Comparison of ENCODE assay signal across 10 cellular contexts in genomic region chr4:23373269-23373668, GRCh38.
DNase-seq lines count a peak whose midpoint lies in the region; ATAC-seq, FAIRE-seq and TF ChIP-seq lines count a peak whose summit lies in the region.
"Had no signal": no experiment of that assay in that cellular context is flagged by ENCODE, and none has a peak within 500 bp of the region (broad histone marks: within the 10 kb centered on the region; RNA-seq: fewer than 3 reads in every experiment).

No MANE protein-coding gene starts in this region.

- no peak overlapping the region for H2BK20ac ChIP-seq in H9 (ENCODE audit: low read depth, low read length, poor library complexity, severe bottlenecking)

- no peak overlapping the region for H3K27ac Mint-ChIP-seq in H9
- H3K27ac Mint-ChIP-seq: activated naive CD8-positive, alpha-beta T cell treated with anti-CD3 and anti-CD28 coated beads, Interleukin-2, amount 10 ng/mL, durations not matched to agents 7 days and 5 days had no signal

- WGBS in K562 (ENCODE audit: insufficient coverage, low coverage, missing lambda C conversion rate), result 0% methylated on average over 2 of the region's 2 CpGs
- no CpG with 5 or more reads among the region's 2 CpGs for WGBS in H9 (ENCODE audit: extremely low coverage, insufficient read length, low lambda C conversion rate)

- H3K79me1 ChIP-seq in H9 (ENCODE audit: insufficient read depth, low read depth, low read length, poor library complexity, severe bottlenecking), result no peaks in the 10 kb centered on the region

- in situ Hi-C loops in K562 (cut with MboI), result no loop called here

- no peaks in the 10 kb centered on the region; a peak in 1 of 5 replicates for H3K4me1 ChIP-seq in K562 (replicated peaks in 1 of 2; ENCODE audit: control insufficient read depth in 2 of 2, insufficient read depth in 2 of 2, low read length in 2 of 2)
- H3K4me1 ChIP-seq in left lung, result no peaks in the 10 kb centered on the region
- peaks cover 5% of the 10 kb centered on the region; the same call in 1 of the 2 replicates for H3K4me1 ChIP-seq in H9 (ENCODE audit: insufficient read depth, low read length)
- H3K4me1 ChIP-seq: Peyer's patch had no signal

- no peak overlapping the region for H4K8ac ChIP-seq in H9 (replicated peaks; ENCODE audit: insufficient read length, low read depth, low read length)

- H2AK5ac ChIP-seq in H9 (ENCODE audit: insufficient read length, low read length), result no peak overlapping the region

- no TSS peak for BruUV-seq in K562 (replicated peaks; lab: Mats Ljungman, UMichigan)

- H3K23ac ChIP-seq in H9 (ENCODE audit: insufficient read length, low read depth, low read length), result no peak overlapping the region

- no peak overlapping the region for H3K14ac ChIP-seq in H9 (ENCODE audit: insufficient read depth, low read length)

- TF ChIP-seq CTCF in K562 (IDR thresholded peaks at IDR 0.05 in 2 of 3, conservative IDR thresholded peaks at IDR 0.05 in 1 of 3; ENCODE audit: insufficient read depth in 2 of 3, low read depth in 1 of 3, low read length in 3 of 3) (no peak), left lung (IDR thresholded peaks at IDR 0.05) (no peak), H9 (conservative IDR thresholded peaks at IDR 0.05) (no peak)

- no peak overlapping the region for H3K56ac ChIP-seq in H9 (ENCODE audit: insufficient read length, low read depth, low read length)

- H3K27me3 ChIP-seq in K562 (ENCODE audit: control insufficient read depth in 2 of 2, insufficient read depth in 2 of 2, low read length in 2 of 2) (no peaks in the 10 kb centered on the region), left lung (no peaks in the 10 kb centered on the region), H9 (ENCODE audit: insufficient read depth, low read length) (no peaks in the 10 kb centered on the region; the same call in 1 of the 2 replicates)
- H3K27me3 ChIP-seq: Peyer's patch had no signal

- H3K27ac ChIP-seq in K562 (ENCODE audit: extremely low read depth, low read depth, low read length) (no peak overlapping the region), left lung (peak overlapping the region; percentile 67 to 68), H9 (ENCODE audit: insufficient read length, low read depth, low read length) (no peak overlapping the region)
- H3K27ac ChIP-seq: Peyer's patch had no signal

- H3K23me2 ChIP-seq in H9 (ENCODE audit: insufficient read length, low read depth, low read length, poor library complexity, severe bottlenecking), result no peaks in the 10 kb centered on the region

- H2BK15ac ChIP-seq in H9 (ENCODE audit: low read depth, low read length), result no peak overlapping the region

- H3K4me3 Mint-ChIP-seq in H9, result no peak overlapping the region; a peak in 1 of 5 replicates
- H3K4me3 Mint-ChIP-seq: activated naive CD8-positive, alpha-beta T cell treated with anti-CD3 and anti-CD28 coated beads, Interleukin-2, amount 10 ng/mL, durations not matched to agents 7 days and 5 days had no signal

- H3K9me3 Mint-ChIP-seq in H9, result no peaks in the 10 kb centered on the region; a peak in 1 of 5 replicates
- H3K9me3 Mint-ChIP-seq: activated naive CD8-positive, alpha-beta T cell treated with anti-CD3 and anti-CD28 coated beads, Interleukin-2, amount 10 ng/mL, durations not matched to agents 7 days and 5 days had no signal

- intact Hi-C loops in K562 (cut with micrococcal nuclease) (loop anchor here (10.0 kb wide), 1 partner anchor 1042 kb away; no protein-coding TSS in a partner anchor), left lung (cut with DNase I) (no loop called here)

- H2BK5ac ChIP-seq in H9 (ENCODE audit: insufficient read length, low read length), result no peak overlapping the region

- TF ChIP-seq EP300 in K562 (IDR thresholded peaks at IDR 0.05; ENCODE audit: low read length), result no peak

- H3K36me3 ChIP-seq in K562 (ENCODE audit: control insufficient read depth, insufficient read depth, low read length), result no peaks in the 10 kb centered on the region
- H3K36me3 ChIP-seq in left lung, result no peaks in the 10 kb centered on the region
- H3K36me3 ChIP-seq: Peyer's patch had no signal

- CTCF ChIA-PET in K562 (lab: Yijun Ruan, JAX; ENCODE audit: low intra/inter-chr PET ratio), result no interaction called here

- peak in 2 of 3 donors; percentile 1 to 16 for DNase-seq in stimulated activated CD4-positive, alpha-beta T cell treated with anti-CD3 and anti-CD28 coated beads, Interleukin-12 subunit alpha, Interleukin-12 subunit beta, amount 100 ng/mL, for 48 hours (ENCODE audit: low read depth in 2 of 3, low spot score in 1 of 3)
- no peak for DNase-seq in stimulated activated CD4-positive, alpha-beta T cell treated with anti-CD3 and anti-CD28 coated beads, Interleukin-4, amount 100 ng/mL, for 1 hour
- peak; percentile 16 to 44 (median 22) for DNase-seq in K562 (ENCODE audit: extremely low read depth in 1 of 4, low spot score in 3 of 4)
- peak; percentile 45 to 81 for DNase-seq in left lung
- DNase-seq in urothelium cell line (ENCODE audit: low spot score), result peak; percentile 65
- no peak for DNase-seq in T-helper 9 cell
- no peak for DNase-seq in COLO668 (lab: John Stamatoyannopoulos, UW; ENCODE audit: unreplicated experiment)
- DNase-seq in H9, result no peak
- DNase-seq: activated naive CD8-positive, alpha-beta T cell treated with anti-CD3 and anti-CD28 coated beads, Interleukin-2, amount 10 ng/mL, durations not matched to agents 7 days and 5 days had no signal

- H2AFZ ChIP-seq in K562 (ENCODE audit: low read depth, low read length), result no peak overlapping the region
- H2AFZ ChIP-seq in H9 (ENCODE audit: low read length), result no peak overlapping the region

- H3K79me2 ChIP-seq in K562 (ENCODE audit: control insufficient read depth, insufficient read depth, low read length), result no peaks in the 10 kb centered on the region
- H3K79me2 ChIP-seq in H9 (ENCODE audit: insufficient read depth, low read length), result no peaks in the 10 kb centered on the region

- H3K27me3 Mint-ChIP-seq in H9 (ENCODE audit: low read depth), result no peaks in the 10 kb centered on the region; the same call in 1 of the 2 replicates
- H3K27me3 Mint-ChIP-seq: activated naive CD8-positive, alpha-beta T cell treated with anti-CD3 and anti-CD28 coated beads, Interleukin-2, amount 10 ng/mL, durations not matched to agents 7 days and 5 days had no signal

- H3K4me3 ChIP-seq in K562, result no peak overlapping the region
- no peak overlapping the region for H3K4me3 ChIP-seq in left lung
- H3K4me3 ChIP-seq: Peyer's patch had no signal

- no peak overlapping the region for H3K18ac ChIP-seq in H9 (ENCODE audit: insufficient read length, low read depth, low read length)

- H3K9me1 ChIP-seq in K562 (ENCODE audit: control insufficient read depth, insufficient read depth, low read length), result no peaks in the 10 kb centered on the region

- no peak overlapping the region for H3K4me2 ChIP-seq in K562 (ENCODE audit: insufficient read depth, low read length)
- no peak overlapping the region for H3K4me2 ChIP-seq in H9 (ENCODE audit: insufficient read depth, insufficient read length, low read length)

- no peak for FAIRE-seq in K562 (lab: Jason Lieb, UNC)
- no peak for FAIRE-seq in urothelium cell line (lab: Jason Lieb, UNC)

- no peak overlapping the region for H2BK12ac ChIP-seq in H9 (ENCODE audit: insufficient read length, low read depth, low read length)

- TF ChIP-seq RAD21 in K562 (CRISPR knock-in tag; conservative IDR thresholded peaks at IDR 0.05 in 1 of 2, IDR thresholded peaks at IDR 0.05 in 1 of 2), result no peak

- POLR2A ChIA-PET in K562 (lab: Yijun Ruan, JAX), result no interaction called here

- H4K5ac ChIP-seq in H9 (ENCODE audit: insufficient read length, low read depth, low read length), result no peak overlapping the region

- H4K20me1 ChIP-seq in K562 (replicated peaks; ENCODE audit: control insufficient read depth, insufficient read depth, low read length) (no peaks in the 10 kb centered on the region), H9 (ENCODE audit: control insufficient read depth, insufficient read depth, insufficient read length) (no peaks in the 10 kb centered on the region)

- H3K4ac ChIP-seq in H9 (ENCODE audit: low read depth, low read length), result no peak overlapping the region

- H3K36me3 Mint-ChIP-seq in H9 (ENCODE audit: insufficient read depth in 1 of 3, low read depth in 3 of 3), result no peaks in the 10 kb centered on the region; a peak in 1 of 7 replicates
- H3K36me3 Mint-ChIP-seq: activated naive CD8-positive, alpha-beta T cell treated with anti-CD3 and anti-CD28 coated beads, Interleukin-2, amount 10 ng/mL, durations not matched to agents 7 days and 5 days had no signal

- no peak overlapping the region for H4K91ac ChIP-seq in H9 (ENCODE audit: insufficient read length, low read depth, low read length)

- H2BK120ac ChIP-seq in H9 (ENCODE audit: low read depth, low read length, poor library complexity, severe bottlenecking), result no peak overlapping the region

- H3K9me3 ChIP-seq in K562 (replicated peaks; ENCODE audit: control insufficient read depth, insufficient read depth, low read depth, low read length) (no peaks in the 10 kb centered on the region), left lung (no peaks in the 10 kb centered on the region), H9 (ENCODE audit: control insufficient read depth, low read depth, low read length) (no peaks in the 10 kb centered on the region)
- H3K9me3 ChIP-seq: Peyer's patch had no signal

- no peak overlapping the region for H3K9ac ChIP-seq in K562 (ENCODE audit: insufficient read depth in 1 of 2, low read depth in 2 of 2, low read length in 2 of 2)
- no peak overlapping the region for H3K9ac ChIP-seq in H9 (ENCODE audit: extremely low read depth, insufficient read length, low read length)

- 0 out of 3 replicates have a peak, but pooled peaks have one; percentile 41 for ATAC-seq in K562
- peak; percentile 92 for ATAC-seq in left lung

- no peak overlapping the region for H3T11ph ChIP-seq in H9 (ENCODE audit: low read length)

- TF ChIP-seq POLR2A in K562 (conservative IDR thresholded peaks at IDR 0.05), result no peak

- peaks cover 10 to 15% of the 10 kb centered on the region in 2 experiments for H3K4me1 Mint-ChIP-seq in H9
- H3K4me1 Mint-ChIP-seq: activated naive CD8-positive, alpha-beta T cell treated with anti-CD3 and anti-CD28 coated beads, Interleukin-2, amount 10 ng/mL, durations not matched to agents 7 days and 5 days had no signal

TF ChIP-seq in K562, 482 proteins besides CTCF, POLR2A, EP300 and RAD21 (continues in another document):
- TF ChIP-seq ZNF57 (CRISPR knock-in tag; IDR thresholded peaks at IDR 0.05) (no peak), SAFB (IDR thresholded peaks at IDR 0.05; ENCODE audit: borderline replicate concordance, low read depth, low read length) (no peak), HNRNPLL (IDR thresholded peaks at IDR 0.05; ENCODE audit: low read depth, low read length, poor library complexity, severe bottlenecking) (no peak)
- TF ChIP-seq, protein P1, sequence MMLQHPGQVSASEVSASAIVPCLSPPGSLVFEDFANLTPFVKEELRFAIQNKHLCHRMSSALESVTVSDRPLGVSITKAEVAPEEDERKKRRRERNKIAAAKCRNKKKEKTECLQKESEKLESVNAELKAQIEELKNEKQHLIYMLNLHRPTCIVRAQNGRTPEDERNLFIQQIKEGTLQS (IDR thresholded peaks at IDR 0.05), result 0 out of 2 replicates have a peak, but pooled peaks have one; percentile 27
- TF ChIP-seq, protein P1 (CRISPR knock-in tag; conservative IDR thresholded peaks at IDR 0.05), result no peak

Comparison
In these comparisons a context has a peak if more than half of its experiments do, and no peak if none do; other contexts are left out.
1. DNase-seq: peak in stimulated activated CD4-positive, alpha-beta T cell treated with anti-CD3 and anti-CD28 coated beads, Interleukin-12 subunit alpha, Interleukin-12 subunit beta, amount 100 ng/mL, for 48 hours (2 of 3), K562 (4 of 4), left lung (2 of 2) and urothelium cell line (single experiment); none in stimulated activated CD4-positive, alpha-beta T cell treated with anti-CD3 and anti-CD28 coated beads, Interleukin-4, amount 100 ng/mL, for 1 hour (single experiment), T-helper 9 cell (single experiment), COLO668 (single experiment) and H9 (single experiment).
2. H3K27ac ChIP-seq: peak in left lung (2 of 2); none in K562 (single experiment) and H9 (single experiment).